Comparison of ENCODE assay signal across 16 cellular contexts in the genomic region with DNA sequence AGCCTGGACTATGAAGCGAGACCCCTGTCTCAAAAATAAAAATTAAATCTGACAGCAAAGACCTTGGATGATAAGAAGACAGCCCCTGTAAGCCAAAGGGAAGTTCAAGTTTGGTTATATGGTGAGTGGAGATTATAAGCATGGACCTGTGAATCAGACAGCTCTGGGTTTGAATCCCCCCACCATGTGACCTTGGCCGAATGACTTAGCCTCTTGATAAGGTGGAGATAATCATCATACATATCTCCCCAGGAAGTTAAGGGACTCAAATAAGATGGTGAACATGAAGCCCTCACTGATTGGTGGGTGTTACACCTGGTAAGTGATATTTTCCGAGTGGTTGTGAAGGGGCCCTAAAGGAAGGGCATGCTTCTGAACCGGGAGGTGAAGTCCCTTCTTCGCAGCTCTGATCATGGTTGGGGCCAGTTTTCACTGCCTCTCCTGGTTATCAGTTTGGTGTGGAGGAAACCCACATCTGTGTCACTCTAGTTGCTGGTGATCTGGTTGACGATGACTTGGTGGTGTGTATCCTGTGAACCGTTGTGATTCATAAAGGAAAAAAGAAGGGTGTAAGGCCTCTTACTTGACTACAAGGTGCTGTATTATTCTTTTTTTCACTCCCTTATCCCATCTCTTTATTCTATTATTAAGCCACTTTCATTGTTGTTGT.
DNase-seq lines count a peak whose midpoint lies in the region; ATAC-seq and TF ChIP-seq lines count a peak whose summit lies in the region.
"Had no signal": no experiment of that assay in that cellular context is flagged by ENCODE, and none has a peak within 500 bp of the region (broad histone marks: within the 10 kb centered on the region; RNA-seq: fewer than 3 reads in every experiment).

No MANE protein-coding gene starts in this region.

- TF ChIP-seq POLR2A in stomach (IDR thresholded peaks at IDR 0.05) = no peak

- H3K4me1 ChIP-seq in mesodermal cell (ENCODE audit: control insufficient read depth, insufficient read depth, low read length, poor library complexity, severe bottlenecking) = peaks cover 18% of the 10 kb centered on the region
- peaks cover 12 to 28% (median 24%) of the 10 kb centered on the region in 4 donors for H3K4me1 ChIP-seq in stomach

- H3K27ac ChIP-seq in mesodermal cell (ENCODE audit: low read depth, low read length, severe bottlenecking) = peak overlapping the region; percentile 99
- H3K27ac ChIP-seq in stomach = peak overlapping the region; percentile 74 to 87 (median 86)

- no peak overlapping the region for H3K4me3 Mint-ChIP-seq in activated T-cell treated with anti-CD3 and anti-CD28 coated beads, Interleukin-2, amount 50 U/mL, for 24 hours
- no peak overlapping the region for H3K4me3 Mint-ChIP-seq in activated T-helper 2 cell treated with anti-CD3 and anti-CD28 coated beads, Interferon-gamma antibody, Interleukin-2, Interleukin-4, amounts not matched to agents 10 μg/mL and 5 μg/mL and 100 μg/mL, durations not matched to agents 14 hours and 24 hours and 36 hours (ENCODE audit: low read depth)
- H3K4me3 Mint-ChIP-seq: CD4-positive, alpha-beta memory T cell; HFFc6; memory B cell had no signal

- no peak for TF ChIP-seq EP300 in stomach (IDR thresholded peaks at IDR 0.05)

- no peak for TF ChIP-seq CTCF in stomach (IDR thresholded peaks at IDR 0.05)

- intact Hi-C loops in activated T-helper 2 cell treated with anti-CD3 and anti-CD28 coated beads, Interferon-gamma antibody, Interleukin-2, Interleukin-4, amounts not matched to agents 10 μg/mL and 5 μg/mL and 100 μg/mL, durations not matched to agents 14 hours and 24 hours and 36 hours (cut with micrococcal nuclease) = no loop called here
- intact Hi-C loops in stomach (cut with DNase I; ENCODE audit: low total_unique reads) = no loop called here

- H3K9me3 ChIP-seq in mesodermal cell (ENCODE audit: control insufficient read depth, low read length) (peaks cover 4% of the 10 kb centered on the region), stomach (no peaks in the 10 kb centered on the region)

- H3K27me3 Mint-ChIP-seq in activated T-cell treated with anti-CD3 and anti-CD28 coated beads, Interleukin-2, amount 50 U/mL, for 24 hours = no peaks in the 10 kb centered on the region
- H3K27me3 Mint-ChIP-seq in activated T-helper 2 cell treated with anti-CD3 and anti-CD28 coated beads, Interferon-gamma antibody, Interleukin-2, Interleukin-4, amounts not matched to agents 10 μg/mL and 5 μg/mL and 100 μg/mL, durations not matched to agents 14 hours and 24 hours and 36 hours (ENCODE audit: low read depth) = no peaks in the 10 kb centered on the region
- H3K27me3 Mint-ChIP-seq: CD4-positive, alpha-beta memory T cell; memory B cell had no signal

- no peaks in the 10 kb centered on the region for H3K27me3 ChIP-seq in stomach

- H3K36me3 ChIP-seq in mesodermal cell (ENCODE audit: control insufficient read depth, insufficient read depth, low read length) (peaks cover 23% of the 10 kb centered on the region), stomach (peaks cover 15 to 33% (median 25%) of the 10 kb centered on the region in 4 donors)

- DNase-seq in activated T-cell treated with anti-CD3 and anti-CD28 coated beads, Interleukin-2, amount 50 U/mL, for 24 hours = no peak
- DNase-seq in activated T-cell treated with anti-CD3 and anti-CD28 coated beads for 4 hours (no peak), stomach (no peak), pons (ENCODE audit: low spot score) (no peak)
- DNase-seq in activated T-helper 2 cell treated with anti-CD3 and anti-CD28 coated beads, Interferon-gamma antibody, Interleukin-2, Interleukin-4, amounts not matched to agents 10 μg/mL and 5 μg/mL and 100 μg/mL, durations not matched to agents 14 hours and 24 hours and 36 hours (ENCODE audit: low spot score) = no peak
- DNase-seq: ACHN; CD4-positive, alpha-beta memory T cell; effector CD8-positive, alpha-beta T cell; HFFc6; NCI-H510A treated with DMSO at 0.1 percent for 48 hours; occipital lobe; OCI-M1 had no signal

- peak overlapping the region; percentile 18 for H3K27ac Mint-ChIP-seq in activated T-cell treated with anti-CD3 and anti-CD28 coated beads, Interleukin-2, amount 50 U/mL, for 24 hours
- H3K27ac Mint-ChIP-seq in activated T-helper 2 cell treated with anti-CD3 and anti-CD28 coated beads, Interferon-gamma antibody, Interleukin-2, Interleukin-4, amounts not matched to agents 10 μg/mL and 5 μg/mL and 100 μg/mL, durations not matched to agents 14 hours and 24 hours and 36 hours = peak overlapping the region; percentile 25
- H3K27ac Mint-ChIP-seq: HFFc6, memory B cell had no signal

- H3K36me3 Mint-ChIP-seq in activated T-cell treated with anti-CD3 and anti-CD28 coated beads, Interleukin-2, amount 50 U/mL, for 24 hours (ENCODE audit: low read depth) = peaks cover 55% of the 10 kb centered on the region
- H3K36me3 Mint-ChIP-seq in activated T-helper 2 cell treated with anti-CD3 and anti-CD28 coated beads, Interferon-gamma antibody, Interleukin-2, Interleukin-4, amounts not matched to agents 10 μg/mL and 5 μg/mL and 100 μg/mL, durations not matched to agents 14 hours and 24 hours and 36 hours (ENCODE audit: low read depth) = peaks cover 38% of the 10 kb centered on the region

- no peaks in the 10 kb centered on the region for H3K9me3 Mint-ChIP-seq in activated T-cell treated with anti-CD3 and anti-CD28 coated beads, Interleukin-2, amount 50 U/mL, for 24 hours
- no peaks in the 10 kb centered on the region for H3K9me3 Mint-ChIP-seq in activated T-helper 2 cell treated with anti-CD3 and anti-CD28 coated beads, Interferon-gamma antibody, Interleukin-2, Interleukin-4, amounts not matched to agents 10 μg/mL and 5 μg/mL and 100 μg/mL, durations not matched to agents 14 hours and 24 hours and 36 hours
- H3K9me3 Mint-ChIP-seq: CD4-positive, alpha-beta memory T cell; HFFc6; memory B cell had no signal

- ATAC-seq in HG03439 (IDR thresholded peaks at IDR 0.05; ENCODE audit: unreplicated experiment) = no peak
- no peak for ATAC-seq in GM21576 (IDR thresholded peaks at IDR 0.05; ENCODE audit: unreplicated experiment)

- no peak overlapping the region for H3K4me3 ChIP-seq in mesodermal cell (ENCODE audit: extremely low read depth, insufficient read depth, low read length, poor library complexity, severe bottlenecking)
- no peak overlapping the region for H3K4me3 ChIP-seq in stomach

- peaks cover 11% of the 10 kb centered on the region for H3K4me1 Mint-ChIP-seq in activated T-cell treated with anti-CD3 and anti-CD28 coated beads, Interleukin-2, amount 50 U/mL, for 24 hours (ENCODE audit: low read depth)
- peaks cover 2% of the 10 kb centered on the region for H3K4me1 Mint-ChIP-seq in activated T-helper 2 cell treated with anti-CD3 and anti-CD28 coated beads, Interferon-gamma antibody, Interleukin-2, Interleukin-4, amounts not matched to agents 10 μg/mL and 5 μg/mL and 100 μg/mL, durations not matched to agents 14 hours and 24 hours and 36 hours (ENCODE audit: low read depth)

- WGBS in mesodermal cell (ENCODE audit: insufficient coverage in 2 of 2), 2 experiments = 94 to 100% methylated on average over 3 to 4 of the region's 7 CpGs
- 83 to 89% (median 86%) methylated on average over 7 of the region's 7 CpGs for WGBS in stomach, 5 donors
